2 cellular contexts compared by ENCODE assay signal in the genomic region with DNA sequence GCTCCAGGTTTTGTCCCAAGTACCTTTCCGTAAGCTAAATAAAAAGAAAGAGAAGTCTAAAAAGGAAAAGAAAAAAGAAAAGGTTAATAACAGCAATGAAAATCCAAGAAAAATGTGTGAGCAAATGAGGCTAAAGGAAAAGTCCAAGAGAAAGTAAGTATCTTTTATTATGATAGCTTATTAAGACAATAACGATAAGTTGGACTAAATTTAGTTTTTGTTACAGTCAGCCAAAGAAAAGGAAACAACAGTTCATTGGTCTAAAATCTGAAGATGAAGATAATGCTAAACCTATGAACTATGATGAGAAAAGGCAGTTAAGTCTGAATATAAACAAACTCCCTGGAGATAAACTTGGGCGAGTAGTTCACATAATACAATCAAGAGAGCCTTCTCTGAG.
TF ChIP-seq lines count a peak whose summit lies in the region.

No MANE protein-coding gene starts in this region.

TF ChIP-seq in HCT116, 20 proteins besides CTCF, POLR2A, EP300 and RAD21:
- no peak for TF ChIP-seq ELF1 (IDR thresholded peaks at IDR 0.05; ENCODE audit: borderline replicate concordance, low read depth)
TF ChIP-seq in HCT116: peak in this region for 0.

TF ChIP-seq in K562, 482 proteins besides CTCF, POLR2A, EP300 and RAD21:
- TF ChIP-seq ZNF316 (IDR thresholded peaks at IDR 0.05) (no peak), RNF2 (IDR thresholded peaks at IDR 0.05) (0 out of 2 replicates have a peak, but pooled peaks have one; percentile 68), SIRT6 (IDR thresholded peaks at IDR 0.05; ENCODE audit: low read depth, low read length) (no peak), CBX8 (IDR thresholded peaks at IDR 0.05; ENCODE audit: borderline replicate concordance, extremely low read depth, low read depth, low read length, poor library complexity, severe bottlenecking) (peak; percentile 96), ZFP36 (IDR thresholded peaks at IDR 0.05; ENCODE audit: low read depth, low read length, partially characterized antibody) (peak; percentile 52), BMI1 (IDR thresholded peaks at IDR 0.05; ENCODE audit: low read length) (peak; percentile 59; the same call in 1 of the 2 replicates), CEBPZ (IDR thresholded peaks at IDR 0.05; ENCODE audit: borderline replicate concordance, low read depth, low read length) (no peak), MYBL2 (IDR thresholded peaks at IDR 0.05; ENCODE audit: low read depth) (no peak), MYBL2 (CRISPR knock-in tag; IDR thresholded peaks at IDR 0.05; ENCODE audit: borderline replicate concordance) (no peak), CBX2 (IDR thresholded peaks at IDR 0.05; ENCODE audit: insufficient read depth, low read length, poor library complexity, severe bottlenecking) (peak; percentile 97), TAF15 (IDR thresholded peaks at IDR 0.05; ENCODE audit: low read depth, low read length) (no peak), DACH1 (IDR thresholded peaks at IDR 0.05; ENCODE audit: partially characterized antibody) (no peak)
- TF ChIP-seq, protein P1, sequence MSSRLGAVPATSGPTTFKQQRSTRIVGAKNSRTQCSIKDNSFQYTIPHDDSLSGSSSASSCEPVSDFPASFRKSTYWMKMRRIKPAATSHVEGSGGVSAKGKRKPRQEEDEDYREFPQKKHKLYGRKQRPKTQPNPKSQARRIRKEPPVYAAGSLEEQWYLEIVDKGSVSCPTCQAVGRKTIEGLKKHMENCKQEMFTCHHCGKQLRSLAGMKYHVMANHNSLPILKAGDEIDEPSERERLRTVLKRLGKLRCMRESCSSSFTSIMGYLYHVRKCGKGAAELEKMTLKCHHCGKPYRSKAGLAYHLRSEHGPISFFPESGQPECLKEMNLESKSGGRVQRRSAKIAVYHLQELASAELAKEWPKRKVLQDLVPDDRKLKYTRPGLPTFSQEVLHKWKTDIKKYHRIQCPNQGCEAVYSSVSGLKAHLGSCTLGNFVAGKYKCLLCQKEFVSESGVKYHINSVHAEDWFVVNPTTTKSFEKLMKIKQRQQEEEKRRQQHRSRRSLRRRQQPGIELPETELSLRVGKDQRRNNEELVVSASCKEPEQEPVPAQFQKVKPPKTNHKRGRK (tag; IDR thresholded peaks at IDR 0.05): 0 out of 2 replicates have a peak, but pooled peaks have one; percentile 15
- TF ChIP-seq, protein P2, sequence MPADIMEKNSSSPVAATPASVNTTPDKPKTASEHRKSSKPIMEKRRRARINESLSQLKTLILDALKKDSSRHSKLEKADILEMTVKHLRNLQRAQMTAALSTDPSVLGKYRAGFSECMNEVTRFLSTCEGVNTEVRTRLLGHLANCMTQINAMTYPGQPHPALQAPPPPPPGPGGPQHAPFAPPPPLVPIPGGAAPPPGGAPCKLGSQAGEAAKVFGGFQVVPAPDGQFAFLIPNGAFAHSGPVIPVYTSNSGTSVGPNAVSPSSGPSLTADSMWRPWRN (IDR thresholded peaks at IDR 0.05; ENCODE audit: low read depth): no peak
